Comparison of ENCODE assay signal across 8 cellular contexts in genomic region chr11:34468209-34468841, GRCh38. TPM values are rescaled to one million over a fixed set of nuclear protein-coding genes. Genes with fewer than 3 reads are reported as not detected.
DNase-seq lines count a peak whose midpoint lies in the region; ATAC-seq and TF ChIP-seq lines count a peak whose summit lies in the region.

No MANE protein-coding gene starts in this region.

- H3K4me3 ChIP-seq in H7 (ENCODE audit: insufficient read depth, low read depth, low read length): no peak overlapping the region
- no peak overlapping the region for H3K4me3 ChIP-seq in psoas muscle

- no peaks in the 10 kb centered on the region for H3K4me1 ChIP-seq in psoas muscle

- no peaks in the 10 kb centered on the region for H3K36me3 ChIP-seq in H7 (replicated peaks; ENCODE audit: control insufficient read depth, insufficient read depth, low read length)
- peaks cover 18 to 84% of the 10 kb centered on the region in 2 donors for H3K36me3 ChIP-seq in psoas muscle (ENCODE audit: insufficient read depth in 1 of 2, low read depth in 1 of 2)

- ATAC-seq in psoas muscle (peak in 3 of 4 donors; percentile 64 to 84 (median 75)), GM21423 (IDR thresholded peaks at IDR 0.05; ENCODE audit: unreplicated experiment) (no peak), HG03565 (IDR thresholded peaks at IDR 0.05; ENCODE audit: unreplicated experiment) (no peak), GM18498 (IDR thresholded peaks at IDR 0.05; ENCODE audit: unreplicated experiment) (no peak)

- intact Hi-C loops in psoas muscle (cut with DNase I): loop anchor here in 1 of 2 donors (5.0 kb wide), 1 partner anchor 101 kb away; no protein-coding TSS in a partner anchor

- 75 to 90% (median 84%) methylated on average over 8 of the region's 8 CpGs for WGBS in psoas muscle, 3 donors

- H3K9me3 ChIP-seq in psoas muscle: peaks cover 12% of the 10 kb centered on the region

- DNase-seq in CD1c-positive myeloid dendritic cell (ENCODE audit: extremely low spot score) (peak; percentile 65), H7 (peak; percentile 65), SW480 (ENCODE audit: low spot score) (peak; percentile 59), dermis blood vessel endothelial cell (peak; percentile 34), psoas muscle (no peak)

- peak; percentile 59 for TF ChIP-seq CTCF in psoas muscle (IDR thresholded peaks at IDR 0.05)

- H3K27me3 ChIP-seq in H7 (ENCODE audit: control insufficient read depth, insufficient read depth, low read length) (no peaks in the 10 kb centered on the region), psoas muscle (ENCODE audit: insufficient read depth in 3 of 3, low read length in 2 of 3) (no peaks in the 10 kb centered on the region)

- H3K27ac ChIP-seq in psoas muscle: no peak overlapping the region

RNA-seq across cellular contexts. Expression of gene CAT, which starts 29.6 kb away (rescaled TPM):
- not detected in 2 replicates for total RNA-seq in H7 (2014; rRNA removed; shearing (Covaris generic))
- total RNA-seq in dermis blood vessel endothelial cell (60.9 and 83.6 TPM in 2 replicates), psoas muscle (10 to 100 TPM; 70.2 to 95.0 (median 87.7) TPM)
- polyA plus RNA-seq in psoas muscle: 100 to 1,000 TPM in 1 of 3 donors, 10 to 100 TPM in 2; 27.9 to 110 (median 57.8) TPM

RNA-seq across cellular contexts. Expression of gene ELF5, which starts 45.3 kb away (rescaled TPM):
- total RNA-seq in H7 (2014; rRNA removed; shearing (Covaris generic)): not detected in 2 replicates
- not detected in 2 replicates for total RNA-seq in dermis blood vessel endothelial cell
- total RNA-seq in psoas muscle: not detected
- polyA plus RNA-seq in psoas muscle: under 1 TPM in 1 of 3 donors, not detected in 2; 0.01 TPM

Comparison
In these comparisons a context has a peak if more than half of its experiments do, and no peak if none do; other contexts are left out.
1. DNase-seq: peak in CD1c-positive myeloid dendritic cell (single experiment), H7 (single experiment), SW480 (single experiment) and dermis blood vessel endothelial cell (single experiment); none in psoas muscle (0 of 2).
2. ATAC-seq: peak in psoas muscle (3 of 4); none in GM21423 (single experiment), HG03565 (single experiment) and GM18498 (single experiment).
3. RNA of gene CAT, which starts 29.6 kb away (total RNA-seq): 70.2 to 95.0 TPM in psoas muscle and 60.9 to 83.6 TPM in dermis blood vessel endothelial cell; not detected in H7; every median in the first group is over 10 times any median in the second.